Comparison of ENCODE assay signal across 8 cellular contexts in genomic region chr7:107584716-107585115, GRCh38.
"Had no signal": no experiment of that assay in that cellular context is flagged by ENCODE, and none has a peak within 500 bp of the region (broad histone marks: within the 10 kb centered on the region; RNA-seq: fewer than 3 reads in every experiment).

No MANE protein-coding gene starts in this region.

- H3K9ac ChIP-seq: GM23248 had no signal

- H3K9me3 ChIP-seq: HAP-1 had no signal

- ATAC-seq: HCT116, HepG2 had no signal

- H2AFZ ChIP-seq: GM23248 had no signal

- H3K27ac ChIP-seq: GM23248, HL-60 had no signal

- DNase-seq: GM23248, GOT3, H7, HFFc6 had no signal

- H3K36me3 ChIP-seq: HAP-1 had no signal

- H3K4me3 ChIP-seq: GM23248, HAP-1 had no signal
